In genomic region chr6:113622254-113622653, GRCh38 we compare ENCODE assay signal across 33 cellular contexts.
"Had no signal": no experiment of that assay in that cellular context is flagged by ENCODE, and none has a peak within 500 bp of the region (broad histone marks: within the 10 kb centered on the region; RNA-seq: fewer than 3 reads in every experiment).

No MANE protein-coding gene starts in this region.

- H3K4me1 ChIP-seq: foreskin keratinocyte, heart left ventricle had no signal

- H3K27ac ChIP-seq: brain microvascular endothelial cell, coronary artery, dorsolateral prefrontal cortex, esophagus muscularis mucosa, foreskin keratinocyte, gastrocnemius medialis, heart left ventricle, WERI-Rb-1 had no signal

- H3K9me3 Mint-ChIP-seq: activated B cell treated with CpG ODN at 0.5 μM for 24 hours; activated CD8-positive, alpha-beta T cell treated with anti-CD3 and anti-CD28 coated beads for 36 hours; activated T-cell treated with anti-CD3 and anti-CD28 coated beads, Interleukin-2, amount 50 U/mL, for 4 hours; activated T-helper 17 cell treated with anti-CD3 and anti-CD28 coated beads, Interleukin-2, amount 50 U/mL, for 72 hours; central memory CD8-positive, alpha-beta T cell; dendritic cell treated with granulocyte-macrophage colony-stimulating factor and Interleukin-4, amounts not matched to agents 40 ng/mL and 50 ng/mL, for 4 days; T-helper 2 cell treated with Interferon-gamma antibody and Interleukin-4, amounts not matched to agents 5 μg/mL and 100 μg/mL, for 36 hours had no signal

- H3K4me3 ChIP-seq: coronary artery, dorsolateral prefrontal cortex, esophagus muscularis mucosa, gastrocnemius medialis, heart left ventricle had no signal

- H3K36me3 ChIP-seq: brain microvascular endothelial cell, esophagus muscularis mucosa, heart left ventricle, WERI-Rb-1 had no signal

- H3K27ac Mint-ChIP-seq: activated B cell treated with CpG ODN at 0.5 μM for 24 hours; activated CD8-positive, alpha-beta T cell treated with anti-CD3 and anti-CD28 coated beads for 36 hours; activated naive CD8-positive, alpha-beta T cell; activated T-helper 17 cell treated with anti-CD3 and anti-CD28 coated beads, Interleukin-2, amount 50 U/mL, for 72 hours; dendritic cell treated with granulocyte-macrophage colony-stimulating factor and Interleukin-4, amounts not matched to agents 40 ng/mL and 50 ng/mL, for 4 days; T-helper 2 cell treated with Interferon-gamma antibody and Interleukin-4, amounts not matched to agents 5 μg/mL and 100 μg/mL, for 36 hours had no signal

- ATAC-seq: activated CD4-positive, CD25-positive, alpha-beta regulatory T cell treated with anti-CD3 and anti-CD28 coated beads, Interleukin-2, amount 50 U/mL, for 24 hours; activated CD8-positive, alpha-beta T cell treated with anti-CD3 and anti-CD28 coated beads for 36 hours; activated T-cell treated with anti-CD3 and anti-CD28 coated beads, Interleukin-2, amount 50 U/mL, for 4 hours; activated T-helper 17 cell treated with anti-CD3 and anti-CD28 coated beads, Interleukin-2, amount 50 U/mL, for 72 hours; foreskin keratinocyte; gastrocnemius medialis; heart left ventricle had no signal

- H3K9me3 ChIP-seq: esophagus muscularis mucosa, gastrocnemius medialis, heart left ventricle had no signal

- H3K27me3 ChIP-seq: brain microvascular endothelial cell, dorsolateral prefrontal cortex, esophagus muscularis mucosa, foreskin keratinocyte, gastrocnemius medialis, heart left ventricle had no signal

- FAIRE-seq: astrocyte, bronchial epithelial cell had no signal

- H3K36me3 Mint-ChIP-seq: activated naive CD8-positive, alpha-beta T cell had no signal

- DNase-seq: activated B cell treated with CpG ODN at 0.5 μM for 24 hours; activated CD4-positive, alpha-beta T cell treated with anti-CD3 and anti-CD28 coated beads for 48 hours; activated CD4-positive, alpha-beta T cell treated with anti-CD3 and anti-CD28 coated beads, Interleukin-2, amount 50 U/mL, for 1 hour; activated CD4-positive, alpha-beta T cell treated with anti-CD3 and anti-CD28 coated beads, Interleukin-2, amount 50 U/mL, for 48 hours; activated CD8-positive, alpha-beta memory T cell treated with anti-CD3 and anti-CD28 coated beads for 24 hours; activated CD8-positive, alpha-beta T cell treated with anti-CD3 and anti-CD28 coated beads for 36 hours; activated effector memory CD4-positive, alpha-beta T cell treated with Interleukin-2 at 50 U/mL for 16 hours; activated gamma-delta T cell treated with Interleukin-2 at 50 U/mL for 16 hours; activated naive CD4-positive, alpha-beta T cell treated with anti-CD3 and anti-CD28 coated beads, Interleukin-2, amount 50 U/mL, for 16 hours; activated naive CD4-positive, alpha-beta T cell treated with Interleukin-2 at 50 U/mL for 16 hours; activated T-cell treated with anti-CD3 and anti-CD28 coated beads, Interleukin-2, amount 50 U/mL, for 4 hours; amniotic stem cell; anterior cingulate cortex; brain microvascular endothelial cell; dorsolateral prefrontal cortex; effector memory CD4-positive, alpha-beta T cell; erythroblast; foreskin keratinocyte; gastrocnemius medialis; glutamatergic neuron; heart left ventricle; T1000; WERI-Rb-1 had no signal

- H3K27me3 Mint-ChIP-seq: activated B cell treated with CpG ODN at 0.5 μM for 24 hours; central memory CD8-positive, alpha-beta T cell; dendritic cell treated with granulocyte-macrophage colony-stimulating factor and Interleukin-4, amounts not matched to agents 40 ng/mL and 50 ng/mL, for 4 days had no signal

- H3K4me3 Mint-ChIP-seq: activated B cell treated with CpG ODN at 0.5 μM for 24 hours; activated CD8-positive, alpha-beta T cell treated with anti-CD3 and anti-CD28 coated beads for 36 hours; activated naive CD8-positive, alpha-beta T cell; activated T-cell treated with anti-CD3 and anti-CD28 coated beads, Interleukin-2, amount 50 U/mL, for 4 hours; activated T-helper 17 cell treated with anti-CD3 and anti-CD28 coated beads, Interleukin-2, amount 50 U/mL, for 72 hours; central memory CD8-positive, alpha-beta T cell; dendritic cell treated with granulocyte-macrophage colony-stimulating factor and Interleukin-4, amounts not matched to agents 40 ng/mL and 50 ng/mL, for 4 days; T-helper 2 cell treated with Interferon-gamma antibody and Interleukin-4, amounts not matched to agents 5 μg/mL and 100 μg/mL, for 36 hours had no signal
